23 cellular contexts compared by ENCODE assay signal in genomic region chr1:36852586-36852985, GRCh38.
DNase-seq lines count a peak whose midpoint lies in the region; FAIRE-seq and TF ChIP-seq lines count a peak whose summit lies in the region.
"Had no signal": no experiment of that assay in that cellular context is flagged by ENCODE, and none has a peak within 500 bp of the region (broad histone marks: within the 10 kb centered on the region; RNA-seq: fewer than 3 reads in every experiment).

No MANE protein-coding gene starts in this region.

- H3K36me3 ChIP-seq in WERI-Rb-1: peaks cover 58% of the 10 kb centered on the region
- H3K36me3 ChIP-seq in kidney (ENCODE audit: control insufficient read depth in 1 of 2, insufficient read depth in 2 of 2, low read length in 2 of 2): no peaks in the 10 kb centered on the region
- no peaks in the 10 kb centered on the region for H3K36me3 ChIP-seq in osteoblast (ENCODE audit: insufficient read depth, low read length)
- H3K36me3 ChIP-seq in suprapubic skin: no peaks in the 10 kb centered on the region
- H3K36me3 ChIP-seq: BLaER1 treated with 17β-estradiol and CSF1 and Interleukin-3, amounts not matched to agents 10 nM and 100 nM had no signal

- H3K27ac ChIP-seq in WERI-Rb-1 (peak overlapping the region; percentile 81), kidney (ENCODE audit: low read depth in 2 of 2, low read length in 2 of 2) (no peak overlapping the region), osteoblast (ENCODE audit: low read depth, low read length) (no peak overlapping the region), suprapubic skin (no peak overlapping the region)
- H3K27ac ChIP-seq: 22Rv1; A549; BLaER1 treated with 17β-estradiol and CSF1 and Interleukin-3, amounts not matched to agents 10 nM and 100 nM; C4-2B had no signal

- H4K20me1 ChIP-seq in osteoblast (ENCODE audit: insufficient read depth, low read length): no peaks in the 10 kb centered on the region
- H4K20me1 ChIP-seq: BLaER1 treated with 17β-estradiol and CSF1 and Interleukin-3, amounts not matched to agents 10 nM and 100 nM had no signal

- no peaks in the 10 kb centered on the region for H3K9me3 ChIP-seq in WERI-Rb-1 (ENCODE audit: severe bottlenecking)
- no peaks in the 10 kb centered on the region for H3K9me3 ChIP-seq in kidney (ENCODE audit: control insufficient read depth in 1 of 2, low read length in 2 of 2)
- no peaks in the 10 kb centered on the region for H3K9me3 ChIP-seq in osteoblast (ENCODE audit: low read depth, low read length)
- no peaks in the 10 kb centered on the region for H3K9me3 ChIP-seq in suprapubic skin
- H3K9me3 ChIP-seq: A549; BLaER1 treated with 17β-estradiol and CSF1 and Interleukin-3, amounts not matched to agents 10 nM and 100 nM; Caco-2 had no signal

- DNase-seq in WERI-Rb-1: no peak
- peak; percentile 2 for DNase-seq in kidney
- peak; percentile 77 for DNase-seq in osteoblast (ENCODE audit: insufficient read length, low spot score, missing footprints)
- no peak for DNase-seq in activated naive CD4-positive, alpha-beta T cell (lab: John Stamatoyannopoulos, UW)
- no peak for DNase-seq in suprapubic skin (ENCODE audit: low spot score in 2 of 2)
- DNase-seq: AML-193; Caco-2; Calu3; CD4-positive, alpha-beta T cell; CD8-positive, alpha-beta T cell; DMS53; DMS79; DND-41; EL; GDM1 had no signal

- intact Hi-C loops in kidney (cut with DNase I): no loop called here

- WGBS in suprapubic skin: 81% methylated on average over 5 of the region's 5 CpGs

- H2AFZ ChIP-seq in osteoblast (ENCODE audit: low read length): no peak overlapping the region

- FAIRE-seq in kidney (lab: Jason Lieb, UNC): no peak
- FAIRE-seq: A549, D721Med, GM12878, GM12892, GM18507 had no signal

- no peak overlapping the region for H3K9ac ChIP-seq in kidney (ENCODE audit: low read length in 2 of 2)
- H3K9ac ChIP-seq: BLaER1 treated with 17β-estradiol and CSF1 and Interleukin-3, amounts not matched to agents 10 nM and 100 nM had no signal

- H3K4me1 ChIP-seq in kidney (ENCODE audit: control insufficient read depth in 1 of 2, insufficient read depth in 1 of 2, low read depth in 1 of 2, low read length in 2 of 2) (no peaks in the 10 kb centered on the region), osteoblast (ENCODE audit: insufficient read depth, low read length) (no peaks in the 10 kb centered on the region), suprapubic skin (no peaks in the 10 kb centered on the region)
- H3K4me1 ChIP-seq: A549; BLaER1 treated with 17β-estradiol and CSF1 and Interleukin-3, amounts not matched to agents 10 nM and 100 nM; Caco-2 had no signal

- TF ChIP-seq CTCF in WERI-Rb-1 (IDR thresholded peaks at IDR 0.05; ENCODE audit: low read depth, low read length) (no peak), kidney (IDR thresholded peaks at IDR 0.05; ENCODE audit: borderline replicate concordance, extremely low read depth, insufficient read depth) (no peak), osteoblast (IDR thresholded peaks at IDR 0.05; ENCODE audit: extremely low read depth, low read depth, low read length) (no peak), suprapubic skin (IDR thresholded peaks at IDR 0.05) (no peak)

- no peak for TF ChIP-seq POLR2A in suprapubic skin (IDR thresholded peaks at IDR 0.05)

- H3K27me3 ChIP-seq in WERI-Rb-1 (ENCODE audit: insufficient read depth, low read depth, severe bottlenecking) (no peaks in the 10 kb centered on the region), osteoblast (ENCODE audit: insufficient read depth, low read length) (peaks cover 2% of the 10 kb centered on the region), suprapubic skin (peaks cover 69% of the 10 kb centered on the region)
- H3K27me3 ChIP-seq: BLaER1 treated with 17β-estradiol and CSF1 and Interleukin-3, amounts not matched to agents 10 nM and 100 nM had no signal

- H3K4me2 ChIP-seq in osteoblast (ENCODE audit: insufficient read depth, low read length): no peak overlapping the region
- H3K4me2 ChIP-seq: A549; BLaER1 treated with 17β-estradiol and CSF1 and Interleukin-3, amounts not matched to agents 10 nM and 100 nM had no signal

- H3K79me2 ChIP-seq in osteoblast (ENCODE audit: insufficient read depth, low read length): no peaks in the 10 kb centered on the region

- no peak overlapping the region for H3K4me3 ChIP-seq in WERI-Rb-1 (ENCODE audit: low read depth, low read length)
- H3K4me3 ChIP-seq in kidney (ENCODE audit: low read length in 2 of 2): no peak overlapping the region
- H3K4me3 ChIP-seq in osteoblast (ENCODE audit: insufficient read depth, low read length): no peak overlapping the region
- H3K4me3 ChIP-seq in suprapubic skin: no peak overlapping the region
- H3K4me3 ChIP-seq: A549; BLaER1 treated with 17β-estradiol and CSF1 and Interleukin-3, amounts not matched to agents 10 nM and 100 nM; GM12878 had no signal

- no peak for TF ChIP-seq EP300 in suprapubic skin (IDR thresholded peaks at IDR 0.05)

Comparison
In these comparisons a context has a peak if more than half of its experiments do, and no peak if none do; other contexts are left out.
1. DNase-seq: peak in kidney (single experiment) and osteoblast (single experiment); none in WERI-Rb-1 (single experiment), activated naive CD4-positive, alpha-beta T cell (0 of 4) and suprapubic skin (0 of 2).